8 cellular contexts compared by ENCODE assay signal in genomic region chr17:79844869-79845600, GRCh38. TPM values are rescaled to one million over a fixed set of nuclear protein-coding genes. Genes with fewer than 3 reads are reported as not detected.
DNase-seq lines count a peak whose midpoint lies in the region; ATAC-seq, FAIRE-seq and TF ChIP-seq lines count a peak whose summit lies in the region.

No MANE protein-coding gene starts in this region.

- H3K4me1 ChIP-seq in K562 (replicated peaks in 1 of 2; ENCODE audit: control insufficient read depth in 2 of 2, insufficient read depth in 2 of 2, low read length in 2 of 2): peaks cover 18 to 59% of the 10 kb centered on the region in 2 experiments

- peak overlapping the region; percentile 61 to 90 for H3K9ac ChIP-seq in K562 (ENCODE audit: insufficient read depth in 1 of 2, low read depth in 2 of 2, low read length in 2 of 2)

- POLR2A ChIA-PET in K562 (lab: Yijun Ruan, JAX): interaction anchor here (1.0 to 1.7 kb wide), 3 partner anchors 9 to 27 kb away, joined by 3 to 9 read pairs (median 4); no protein-coding TSS in a partner anchor

- BruUV-seq in K562 (replicated peaks; lab: Mats Ljungman, UMichigan): no TSS peak

- no peak for TF ChIP-seq EP300 in K562 (IDR thresholded peaks at IDR 0.05; ENCODE audit: low read length)

- H4K20me1 ChIP-seq in K562 (replicated peaks; ENCODE audit: control insufficient read depth, insufficient read depth, low read length): no peaks in the 10 kb centered on the region

- FAIRE-seq in K562 (lab: Jason Lieb, UNC): no peak

- peak; percentile 23 to 36; a peak in 3 of 4 replicates for TF ChIP-seq RAD21 in K562 (CRISPR knock-in tag; conservative IDR thresholded peaks at IDR 0.05 in 1 of 2, IDR thresholded peaks at IDR 0.05 in 1 of 2)

- H3K4me1 Mint-ChIP-seq in activated T-helper 2 cell treated with anti-CD3 and anti-CD28 coated beads, Interferon-gamma antibody, Interleukin-2, Interleukin-4, amounts not matched to agents 10 μg/mL and 5 μg/mL and 100 μg/mL, durations not matched to agents 14 hours and 24 hours and 36 hours (ENCODE audit: low read depth): peaks cover 7% of the 10 kb centered on the region

- peak overlapping the region; percentile 36 for H3K4me3 ChIP-seq in K562

- H3K9me3 ChIP-seq in K562 (replicated peaks; ENCODE audit: control insufficient read depth, insufficient read depth, low read depth, low read length): no peaks in the 10 kb centered on the region

- CTCF ChIA-PET in K562 (lab: Yijun Ruan, JAX; ENCODE audit: low intra/inter-chr PET ratio): no interaction called here

- H3K79me2 ChIP-seq in K562 (ENCODE audit: control insufficient read depth, insufficient read depth, low read length): no peaks in the 10 kb centered on the region

- TF ChIP-seq POLR2A in K562 (conservative IDR thresholded peaks at IDR 0.05): no peak

- in situ Hi-C loops in K562 (cut with MboI): no loop called here

- H3K27ac Mint-ChIP-seq in activated T-helper 2 cell treated with anti-CD3 and anti-CD28 coated beads, Interferon-gamma antibody, Interleukin-2, Interleukin-4, amounts not matched to agents 10 μg/mL and 5 μg/mL and 100 μg/mL, durations not matched to agents 14 hours and 24 hours and 36 hours: no peak overlapping the region

- no peak overlapping the region for H3K4me3 Mint-ChIP-seq in activated T-helper 2 cell treated with anti-CD3 and anti-CD28 coated beads, Interferon-gamma antibody, Interleukin-2, Interleukin-4, amounts not matched to agents 10 μg/mL and 5 μg/mL and 100 μg/mL, durations not matched to agents 14 hours and 24 hours and 36 hours (ENCODE audit: low read depth)

- peaks cover 36% of the 10 kb centered on the region for H3K27me3 Mint-ChIP-seq in activated T-helper 2 cell treated with anti-CD3 and anti-CD28 coated beads, Interferon-gamma antibody, Interleukin-2, Interleukin-4, amounts not matched to agents 10 μg/mL and 5 μg/mL and 100 μg/mL, durations not matched to agents 14 hours and 24 hours and 36 hours (ENCODE audit: low read depth)

- DNase-seq in AG08396 (ENCODE audit: low spot score) (peak; percentile 83), RPMI8226 (peak; percentile 69), K562 (ENCODE audit: extremely low read depth in 1 of 4, low spot score in 3 of 4) (peak; percentile 65 to 85 (median 84)), islet precursor cell (peak; percentile 80)
- DNase-seq in stimulated activated CD4-positive, alpha-beta T cell treated with anti-CD3 and anti-CD28 coated beads, Interleukin-2, amount 100 ng/mL, for 24 hours: peak; percentile 63
- no peak for DNase-seq in activated T-helper 2 cell treated with anti-CD3 and anti-CD28 coated beads, Interferon-gamma antibody, Interleukin-2, Interleukin-4, amounts not matched to agents 10 μg/mL and 5 μg/mL and 100 μg/mL, durations not matched to agents 14 hours and 24 hours and 36 hours (ENCODE audit: low spot score)

- peak overlapping the region; percentile 76 for H3K4me2 ChIP-seq in K562 (ENCODE audit: insufficient read depth, low read length)

- H3K9me1 ChIP-seq in K562 (ENCODE audit: control insufficient read depth, insufficient read depth, low read length): no peaks in the 10 kb centered on the region

- no peaks in the 10 kb centered on the region for H3K36me3 ChIP-seq in K562 (ENCODE audit: control insufficient read depth, insufficient read depth, low read length)

- no peaks in the 10 kb centered on the region for H3K9me3 Mint-ChIP-seq in activated T-helper 2 cell treated with anti-CD3 and anti-CD28 coated beads, Interferon-gamma antibody, Interleukin-2, Interleukin-4, amounts not matched to agents 10 μg/mL and 5 μg/mL and 100 μg/mL, durations not matched to agents 14 hours and 24 hours and 36 hours

- H2AFZ ChIP-seq in K562 (ENCODE audit: low read depth, low read length): peak overlapping the region; percentile 81

- H3K27me3 ChIP-seq in K562 (ENCODE audit: control insufficient read depth in 2 of 2, insufficient read depth in 2 of 2, low read length in 2 of 2): no peaks in the 10 kb centered on the region; a peak in 1 of 5 replicates

- H3K27ac ChIP-seq in K562 (ENCODE audit: extremely low read depth, low read depth, low read length): peak overlapping the region; percentile 54

- 0% methylated on average over 18 of the region's 38 CpGs for WGBS in K562 (ENCODE audit: insufficient coverage, low coverage, missing lambda C conversion rate)

- intact Hi-C loops in K562 (cut with micrococcal nuclease): no loop called here
- intact Hi-C loops in activated T-helper 2 cell treated with anti-CD3 and anti-CD28 coated beads, Interferon-gamma antibody, Interleukin-2, Interleukin-4, amounts not matched to agents 10 μg/mL and 5 μg/mL and 100 μg/mL, durations not matched to agents 14 hours and 24 hours and 36 hours (cut with micrococcal nuclease): loop anchor here (5.0 to 10.0 kb wide), 4 partner anchors 70 to 1552 kb away; partner anchors contain the start of gene BAHCC1

- H3K36me3 Mint-ChIP-seq in activated T-helper 2 cell treated with anti-CD3 and anti-CD28 coated beads, Interferon-gamma antibody, Interleukin-2, Interleukin-4, amounts not matched to agents 10 μg/mL and 5 μg/mL and 100 μg/mL, durations not matched to agents 14 hours and 24 hours and 36 hours (ENCODE audit: low read depth): no peaks in the 10 kb centered on the region

- TF ChIP-seq CTCF in GM12874 (IDR thresholded peaks at IDR 0.05; ENCODE audit: insufficient read depth, low read depth, low read length): peak; percentile 93
- TF ChIP-seq CTCF in K562 (IDR thresholded peaks at IDR 0.05 in 2 of 3, conservative IDR thresholded peaks at IDR 0.05 in 1 of 3; ENCODE audit: insufficient read depth in 2 of 3, low read depth in 1 of 3, low read length in 3 of 3): peak; percentile 52 to 75 (median 61)

- ATAC-seq in K562 (peak; percentile 82), GM18868 (IDR thresholded peaks at IDR 0.05; ENCODE audit: unreplicated experiment) (no peak)

TF ChIP-seq in K562, 482 proteins besides CTCF, POLR2A, EP300 and RAD21 (continues in another document):
- TF ChIP-seq CXXC5 (CRISPR knock-in tag; IDR thresholded peaks at IDR 0.05) (0 out of 2 replicates have a peak, but pooled peaks have one; percentile 28), ZC3H4 (CRISPR knock-in tag; IDR thresholded peaks at IDR 0.05; ENCODE audit: borderline replicate concordance) (no peak)

RNA-seq across cellular contexts. Expression of gene CBX4, which starts 5.8 kb away (rescaled TPM):
- total RNA-seq in K562 (2011; cell fraction: chromatin; rRNA removed; ENCODE audit: low replicate concordance): 13.6 and 28.0 TPM in 2 replicates
- total RNA-seq in K562 (2011; cell fraction: nucleolus; rRNA removed): 26.3 and 29.6 TPM in 2 replicates
- total RNA-seq in K562 (2011; cell fraction: nucleoplasm; rRNA removed): 11.0 and 15.7 TPM in 2 replicates
- total RNA-seq in K562 (2014; rRNA removed) (42.3 and 42.4 TPM in 2 replicates), K562 (2014; rRNA removed; fragmentation: Illumina TruSeq; extraction: Trizol) (4.4 and 4.7 TPM in 2 replicates), K562 (2015; rRNA removed; fragmentation: Illumina TruSeq; extraction: Trizol) (13.5 and 14.7 TPM in 2 replicates), K562 (2021) (48.5 and 50.5 TPM in 2 replicates)
- polyA plus RNA-seq in K562 (2011; rRNA removed) (7.8 and 13.5 TPM in 2 replicates), K562 (2014; fragmentation: Illumina TruSeq; extraction: Trizol) (10.0 and 16.4 TPM in 2 replicates), K562 (2014; fragmentation: Nextera tagmentation; extraction: Ambion mirVana) (1 to 10 TPM in 1 of 2 experiments, under 1 TPM in 1; 0.98 to 1.1 TPM), K562 (2014; rRNA removed) (34.8 and 40.7 TPM in 2 replicates)
- polyA plus RNA-seq in K562 (2011; cell fraction: cytosol; rRNA removed): 12.6 and 29.1 TPM in 2 replicates
- polyA plus RNA-seq in K562 (2011; cell fraction: nucleus; rRNA removed): 23.9 and 38.8 TPM in 2 replicates
- polyA plus RNA-seq in K562 (2012): 22.9 and 60.2 TPM in 2 replicates
- 7.2 and 7.6 TPM in 2 replicates for polyA minus RNA-seq in K562 (2011; rRNA and poly(A)+ RNA removed)
- 18.7 and 24.1 TPM in 2 replicates for polyA minus RNA-seq in K562 (2011; cell fraction: cytosol; rRNA and poly(A)+ RNA removed)
- 12.4 and 16.4 TPM in 2 replicates for polyA minus RNA-seq in K562 (2011; cell fraction: nucleus; rRNA and poly(A)+ RNA removed)
- 18.5 and 25.0 TPM in 2 replicates for total RNA-seq in activated T-helper 2 cell treated with anti-CD3 and anti-CD28 coated beads, Interferon-gamma antibody, Interleukin-2, Interleukin-4, amounts not matched to agents 10 μg/mL and 5 μg/mL and 100 μg/mL, durations not matched to agents 14 hours and 24 hours and 36 hours

RNA-seq across cellular contexts. Expression of gene CBX8, which starts 48.2 kb away (rescaled TPM):
- 2.1 and 2.7 TPM in 2 replicates for total RNA-seq in K562 (2011; cell fraction: chromatin; rRNA removed; ENCODE audit: low replicate concordance)
- total RNA-seq in K562 (2011; cell fraction: nucleolus; rRNA removed): 2.3 and 2.9 TPM in 2 replicates
- 2.0 and 2.7 TPM in 2 replicates for total RNA-seq in K562 (2011; cell fraction: nucleoplasm; rRNA removed)
- total RNA-seq in K562 (2014; rRNA removed) (4.9 and 7.1 TPM in 2 replicates), K562 (2014; rRNA removed; fragmentation: Illumina TruSeq; extraction: Trizol) (1.8 and 1.9 TPM in 2 replicates), K562 (2015; rRNA removed; fragmentation: Illumina TruSeq; extraction: Trizol) (6.6 and 6.7 TPM in 2 replicates), K562 (2021) (11.9 and 12.0 TPM in 2 replicates)
- polyA plus RNA-seq in K562 (2011; rRNA removed) (0.52 and 0.72 TPM in 2 replicates), K562 (2014; fragmentation: Illumina TruSeq; extraction: Trizol) (2.6 and 3.4 TPM in 2 replicates), K562 (2014; fragmentation: Nextera tagmentation; extraction: Ambion mirVana) (under 1 TPM; 0.08 to 0.21 TPM), K562 (2014; rRNA removed) (4.7 and 6.7 TPM in 2 replicates)
- 0.80 and 1.1 TPM in 2 replicates for polyA plus RNA-seq in K562 (2011; cell fraction: cytosol; rRNA removed)
- 2.4 and 2.6 TPM in 2 replicates for polyA plus RNA-seq in K562 (2011; cell fraction: nucleus; rRNA removed)
- 5.7 and 8.8 TPM in 2 replicates for polyA plus RNA-seq in K562 (2012)
- 0.45 and 0.56 TPM in 2 replicates for polyA minus RNA-seq in K562 (2011; rRNA and poly(A)+ RNA removed)
- polyA minus RNA-seq in K562 (2011; cell fraction: cytosol; rRNA and poly(A)+ RNA removed): 0.86 and 2.7 TPM in 2 replicates
- 0.67 and 2.1 TPM in 2 replicates for polyA minus RNA-seq in K562 (2011; cell fraction: nucleus; rRNA and poly(A)+ RNA removed)
- 8.6 and 9.9 TPM in 2 replicates for total RNA-seq in activated T-helper 2 cell treated with anti-CD3 and anti-CD28 coated beads, Interferon-gamma antibody, Interleukin-2, Interleukin-4, amounts not matched to agents 10 μg/mL and 5 μg/mL and 100 μg/mL, durations not matched to agents 14 hours and 24 hours and 36 hours
